ENCODE assay signal across 22 cellular contexts in the genomic region with DNA sequence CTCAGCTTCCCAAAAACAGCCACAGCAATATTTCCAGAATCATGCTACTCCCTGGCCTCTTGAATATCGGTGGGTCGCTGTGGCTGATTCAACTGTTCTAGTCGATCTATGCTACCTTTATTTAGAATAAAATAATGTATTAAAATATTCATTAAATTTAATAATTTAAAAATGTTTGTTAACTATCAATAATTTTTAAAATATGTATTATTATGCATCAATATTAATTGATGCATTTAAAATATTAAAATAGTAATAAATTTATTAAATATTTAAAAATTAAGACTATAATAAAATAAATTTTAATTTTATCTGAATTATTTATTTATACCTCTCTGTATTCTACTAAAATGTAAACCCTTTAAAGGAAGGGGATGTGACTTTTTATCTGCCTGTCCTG.
"Had no signal": no experiment of that assay in that cellular context is flagged by ENCODE, and none has a peak within 500 bp of the region (broad histone marks: within the 10 kb centered on the region; RNA-seq: fewer than 3 reads in every experiment).

No MANE protein-coding gene starts in this region.

- H3K27me3 ChIP-seq: SJCRH30 had no signal

- H3K4me1 Mint-ChIP-seq: IgD-negative memory B cell had no signal

- H3K9me3 ChIP-seq: SJCRH30 had no signal

- FAIRE-seq: K562 had no signal

- H3K36me3 ChIP-seq: SJCRH30 had no signal

- H3K27ac Mint-ChIP-seq: IgD-negative memory B cell had no signal

- ATAC-seq: K562, SK-N-SH treated with all-trans-retinoic acid at 6 μM for 48 hours had no signal

- H3K4me3 ChIP-seq: K562, SJCRH30 had no signal

- DNase-seq: Kasumi-1, MM.1S, NCI-H1092 treated with DMSO at 0.1 percent for 48 hours, NCI-H1436, NCI-H187, NCI-H2029, NCI-H2081 treated with DMSO at 0.1 percent for 48 hours, NCI-H2171, NCI-H226, NCI-H446, NCI-H510A, NCI-H524 treated with DMSO at 0.1 percent for 48 hours, NCI-H69, NCI-H774, SHP77 treated with DMSO at 0.1 percent for 48 hours, SJCRH30 had no signal

- H3K4me1 ChIP-seq: SJCRH30 had no signal

- H3K4me3 Mint-ChIP-seq: IgD-negative memory B cell had no signal

- H3K27ac ChIP-seq: HL-60, KMS-11, RWPE1, SJCRH30 had no signal
